In the genomic region with DNA sequence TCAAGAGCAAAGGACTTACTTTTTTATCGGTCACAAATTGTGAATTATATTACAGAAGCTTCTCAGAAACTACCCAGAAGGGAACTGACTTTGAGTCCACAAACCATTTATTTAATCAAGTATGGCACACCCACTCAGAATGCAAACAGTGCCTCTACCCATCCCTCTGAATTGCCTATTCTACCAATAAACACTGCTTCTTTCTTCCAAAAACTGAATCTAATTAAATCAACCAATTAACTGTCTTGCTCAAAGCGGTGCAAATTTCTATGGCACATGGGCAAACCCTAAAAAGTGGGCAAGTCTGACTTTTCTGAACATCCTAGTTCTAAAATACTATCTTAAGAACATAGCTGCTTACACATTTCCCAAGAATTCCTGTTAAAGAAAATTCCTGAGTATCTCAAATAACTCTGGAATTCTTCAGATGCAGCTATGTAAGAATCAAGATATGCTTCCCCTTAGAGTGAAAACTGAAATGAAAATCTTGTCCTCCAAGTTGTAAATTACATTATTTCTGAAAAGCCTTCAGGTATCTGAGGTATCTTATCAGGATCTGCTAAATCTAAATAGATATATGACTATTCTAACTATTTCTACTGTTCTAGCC, we compare ENCODE assay signal across 15 cellular contexts. TPM values are rescaled to one million over a fixed set of nuclear protein-coding genes. Genes with fewer than 3 reads are reported as not detected.
DNase-seq lines count a peak whose midpoint lies in the region; ATAC-seq and TF ChIP-seq lines count a peak whose summit lies in the region.
"Had no signal": no experiment of that assay in that cellular context is flagged by ENCODE, and none has a peak within 500 bp of the region (broad histone marks: within the 10 kb centered on the region; RNA-seq: fewer than 3 reads in every experiment).

No MANE protein-coding gene starts in this region.

- BruUV-seq in mammary epithelial cell (replicated peaks; lab: Mats Ljungman, UMichigan) = no TSS peak
- no TSS peak for BruUV-seq in MCF 10A (replicated peaks; lab: Mats Ljungman, UMichigan)

- H3K79me2 ChIP-seq in mammary epithelial cell (ENCODE audit: insufficient read depth, low read length) = peaks cover 88% of the 10 kb centered on the region

- POLR2A ChIA-PET in MCF 10A (lab: Yijun Ruan, JAX) = interaction anchor here (1.0 to 1.9 kb wide), 3 partner anchors 16 to 149 kb away, joined by 3 to 8 read pairs (median 7); a partner anchor contains a TSS
- POLR2A ChIA-PET in naive thymus-derived CD4-positive, alpha-beta T cell (lab: Charles Lee) = interaction anchor here (0.5 to 2.0 kb wide), 4 partner anchors 9 to 27 kb away, joined by 4 to 6 read pairs (median 5); no protein-coding TSS in a partner anchor

- WGBS in mammary epithelial cell (ENCODE audit: low coverage, missing lambda C conversion rate) = 94% methylated on average over 2 of the region's 2 CpGs

- peaks cover 28% of the 10 kb centered on the region for H3K4me1 Mint-ChIP-seq in MCF 10A (ENCODE audit: insufficient read depth, unreplicated experiment)
- peaks cover 74 to 76% of the 10 kb centered on the region in 2 donors for H3K4me1 Mint-ChIP-seq in immature natural killer cell
- peaks cover 30% of the 10 kb centered on the region for H3K4me1 Mint-ChIP-seq in type B pancreatic cell (ENCODE audit: unreplicated experiment)
- H3K4me1 Mint-ChIP-seq in naive thymus-derived CD4-positive, alpha-beta T cell = peaks cover 43 to 64% (median 58%) of the 10 kb centered on the region in 7 donors

- CTCF ChIA-PET in mammary epithelial cell (lab: Charles Lee; ENCODE audit: low non-redundant PET) = no interaction called here
- CTCF ChIA-PET in MCF 10A (lab: Yijun Ruan, JAX) = interaction anchor here (0.6 to 1.5 kb wide), 2 partner anchors 10 to 222 kb away, joined by 3 to 6 read pairs; no protein-coding TSS in a partner anchor
- CTCF ChIA-PET in naive thymus-derived CD4-positive, alpha-beta T cell (lab: Charles Lee) = no interaction called here

- H3K4me2 ChIP-seq in mammary epithelial cell (ENCODE audit: insufficient read depth, low read depth, low read length) = peak overlapping the region; percentile 69

- H3K9ac ChIP-seq in mammary epithelial cell (ENCODE audit: insufficient read depth, low read length) = no peak overlapping the region
- no peak overlapping the region for H3K9ac ChIP-seq in adipocyte (ENCODE audit: low read length)

- no peaks in the 10 kb centered on the region for H3K9me3 ChIP-seq in mammary epithelial cell (replicated peaks; ENCODE audit: insufficient read depth, low read length)
- H3K9me3 ChIP-seq in adipocyte (ENCODE audit: control insufficient read depth, low read length) = no peaks in the 10 kb centered on the region
- H3K9me3 ChIP-seq in naive thymus-derived CD4-positive, alpha-beta T cell (ENCODE audit: control insufficient read depth in 2 of 3, low read length in 3 of 3) = no peaks in the 10 kb centered on the region

- H4K20me1 ChIP-seq in mammary epithelial cell (ENCODE audit: insufficient read depth, low read length) = no peaks in the 10 kb centered on the region

- in situ Hi-C loops in mammary epithelial cell (cut with MboI; ENCODE audit: low sequenced_read_pairs in 2 of 2) = no loop called here

- H3K36me3 Mint-ChIP-seq in MCF 10A (ENCODE audit: insufficient read depth, unreplicated experiment) (no peaks in the 10 kb centered on the region), immature natural killer cell (peaks cover 0 to 3% (median 0%) of the 10 kb centered on the region in 3 donors), type B pancreatic cell (peaks cover 8% of the 10 kb centered on the region)
- peaks cover 0 to 17% (median 4%) of the 10 kb centered on the region in 5 donors for H3K36me3 Mint-ChIP-seq in naive thymus-derived CD4-positive, alpha-beta T cell

- ATAC-seq in naive thymus-derived CD4-positive, alpha-beta T cell = no peak

- intact Hi-C loops in mammary epithelial cell (cut with micrococcal nuclease) (loop anchor here (10.0 kb wide), 1 partner anchor 287 kb away; a partner anchor contains a TSS), MCF 10A (cut with micrococcal nuclease) (no loop called here)
- intact Hi-C loops in naive thymus-derived CD4-positive, alpha-beta T cell (cut with micrococcal nuclease) = loop anchor here (10.0 kb wide), 2 partner anchors 577 to 1947 kb away; a partner anchor contains a TSS

- TF ChIP-seq CTCF in mammary epithelial cell (conservative IDR thresholded peaks at IDR 0.05 in 1 of 2, IDR thresholded peaks at IDR 0.05 in 1 of 2; ENCODE audit: extremely low read depth in 1 of 2, insufficient read depth in 1 of 2, low read depth in 1 of 2, low read length in 2 of 2) (no peak), MCF 10A (IDR thresholded peaks at IDR 0.05; ENCODE audit: unreplicated experiment) (no peak), type B pancreatic cell (conservative IDR thresholded peaks at IDR 0.05) (no peak)

- dilution Hi-C loops in mammary epithelial cell (cut with HindIII; ENCODE audit: low sequenced_read_pairs) = no loop called here

- no peak overlapping the region for H2AFZ ChIP-seq in mammary epithelial cell (ENCODE audit: low read depth, low read length)

- no peak overlapping the region for H3K4me3 Mint-ChIP-seq in MCF 10A (ENCODE audit: unreplicated experiment)
- peak overlapping the region in 1 of 5 donors; percentile 18 for H3K4me3 Mint-ChIP-seq in immature natural killer cell
- H3K4me3 Mint-ChIP-seq in type B pancreatic cell = peak overlapping the region; percentile 74
- H3K4me3 Mint-ChIP-seq in naive thymus-derived CD4-positive, alpha-beta T cell = peak overlapping the region in 3 of 10 donors; percentile 40 to 89 (median 70)
- H3K4me3 Mint-ChIP-seq: memory B cell had no signal

- H3K27ac ChIP-seq in mammary epithelial cell (ENCODE audit: insufficient read depth, low read depth, low read length) = peak overlapping the region; percentile 32
- H3K27ac ChIP-seq in naive thymus-derived CD4-positive, alpha-beta T cell (ENCODE audit: low read depth, low read length) = no peak overlapping the region
- H3K27ac ChIP-seq: HL-60 had no signal

- H3K27me3 Mint-ChIP-seq in MCF 10A (ENCODE audit: insufficient read depth, unreplicated experiment) = no peaks in the 10 kb centered on the region
- H3K27me3 Mint-ChIP-seq in immature natural killer cell (ENCODE audit: low read depth in 3 of 3) = peaks cover 0 to 4% (median 4%) of the 10 kb centered on the region in 3 donors
- H3K27me3 Mint-ChIP-seq in type B pancreatic cell = no peaks in the 10 kb centered on the region
- no peaks in the 10 kb centered on the region for H3K27me3 Mint-ChIP-seq in naive thymus-derived CD4-positive, alpha-beta T cell
- H3K27me3 Mint-ChIP-seq: memory B cell had no signal

- H3K4me3 ChIP-seq in mammary epithelial cell (replicated peaks in 1 of 3; ENCODE audit: insufficient read depth in 1 of 3, low read depth in 2 of 3, low read length in 3 of 3) = no peak overlapping the region
- H3K4me3 ChIP-seq in adipocyte (ENCODE audit: low read length) = peak overlapping the region; percentile 36
- no peak overlapping the region for H3K4me3 ChIP-seq in naive thymus-derived CD4-positive, alpha-beta T cell (ENCODE audit: low read length)

- H3K4me1 ChIP-seq in mammary epithelial cell (ENCODE audit: insufficient read depth, low read length) = peaks cover 25% of the 10 kb centered on the region
- peaks cover 26% of the 10 kb centered on the region for H3K4me1 ChIP-seq in adipocyte (ENCODE audit: control insufficient read depth, insufficient read depth, low read length)
- peaks cover 15 to 16% of the 10 kb centered on the region in 2 donors for H3K4me1 ChIP-seq in naive thymus-derived CD4-positive, alpha-beta T cell (ENCODE audit: control insufficient read depth in 2 of 2, insufficient read depth in 2 of 2, low read length in 2 of 2)

- no peaks in the 10 kb centered on the region for H3K36me3 ChIP-seq in mammary epithelial cell (ENCODE audit: insufficient read depth, low read length)
- no peaks in the 10 kb centered on the region for H3K36me3 ChIP-seq in adipocyte (ENCODE audit: control insufficient read depth, insufficient read depth, low read length, severe bottlenecking)
- H3K36me3 ChIP-seq in naive thymus-derived CD4-positive, alpha-beta T cell (ENCODE audit: control insufficient read depth in 2 of 3, insufficient read depth in 3 of 3, low read length in 3 of 3) = peaks cover 0 to 4% (median 0%) of the 10 kb centered on the region in 3 experiments

- H3K9me3 Mint-ChIP-seq in MCF 10A (ENCODE audit: unreplicated experiment) = no peaks in the 10 kb centered on the region
- H3K9me3 Mint-ChIP-seq in immature natural killer cell = no peaks in the 10 kb centered on the region
- no peaks in the 10 kb centered on the region for H3K9me3 Mint-ChIP-seq in type B pancreatic cell
- peaks cover 0 to 1% (median 0%) of the 10 kb centered on the region in 11 donors for H3K9me3 Mint-ChIP-seq in naive thymus-derived CD4-positive, alpha-beta T cell
- H3K9me3 Mint-ChIP-seq: memory B cell had no signal

- DNase-seq in mammary epithelial cell = no peak
- no peak for DNase-seq in MCF 10A (ENCODE audit: unreplicated experiment)
- DNase-seq in adipocyte (ENCODE audit: low read depth) = peak; percentile 47
- DNase-seq in immature natural killer cell = no peak
- DNase-seq in type B pancreatic cell (ENCODE audit: extremely low spot score, unreplicated experiment) = no peak
- no peak for DNase-seq in naive thymus-derived CD4-positive, alpha-beta T cell
- DNase-seq in stimulated activated CD4-positive, alpha-beta T cell treated with anti-CD3 and anti-CD28 coated beads, Interleukin-12 subunit alpha, Interleukin-12 subunit beta, amount 100 ng/mL, for 4 hours = no peak
- no peak for DNase-seq in NCI-H2081 (lab: John Stamatoyannopoulos, UW)
- DNase-seq: 8988T; activated CD4-positive, alpha-beta T cell treated with anti-CD3 and anti-CD28 coated beads, Interleukin-2, amount 50 U/mL, for 4 hours; activated gamma-delta T cell treated with Interleukin-2 at 50 U/mL for 16 hours; DMS79 treated with DMSO at 0.1 percent for 48 hours; NCI-H774 had no signal

- H3K27me3 ChIP-seq in mammary epithelial cell (ENCODE audit: insufficient read depth, low read length) (no peaks in the 10 kb centered on the region), adipocyte (replicated peaks; ENCODE audit: control insufficient read depth, insufficient read depth, low read length) (no peaks in the 10 kb centered on the region)
- H3K27me3 ChIP-seq in naive thymus-derived CD4-positive, alpha-beta T cell (ENCODE audit: control insufficient read depth in 2 of 2, insufficient read depth in 2 of 2, low read length in 2 of 2) = no peaks in the 10 kb centered on the region

- H3K27ac Mint-ChIP-seq in MCF 10A (ENCODE audit: low read depth, unreplicated experiment) (no peak overlapping the region), immature natural killer cell (peak overlapping the region in 4 of 6 donors; percentile 15 to 68 (median 38)), type B pancreatic cell (peak overlapping the region; percentile 20)
- H3K27ac Mint-ChIP-seq in naive thymus-derived CD4-positive, alpha-beta T cell = peak overlapping the region in 2 of 9 donors; percentile 12 to 48
- H3K27ac Mint-ChIP-seq: memory B cell had no signal

RNA-seq across cellular contexts. Expression of a gene that starts 4.3 kb away (rescaled TPM):
- total RNA-seq in mammary epithelial cell = 10 to 100 TPM; 38.7 to 47.2 TPM
- polyA plus RNA-seq in mammary epithelial cell = 21.5 TPM
- 95.2 TPM for polyA minus RNA-seq in mammary epithelial cell
- 10.3 and 15.8 TPM in 2 replicates for total RNA-seq in MCF 10A (2022)
- 10 to 100 TPM; 25.2 to 35.2 (median 32.3) TPM for polyA plus RNA-seq in immature natural killer cell
- total RNA-seq in type B pancreatic cell (ENCODE audit: low replicate concordance) = 40.9 and 134 TPM in 2 replicates
- 10 to 100 TPM; 19.0 to 58.1 (median 25.7) TPM for total RNA-seq in naive thymus-derived CD4-positive, alpha-beta T cell
- 10 to 100 TPM; 11.6 to 12.7 TPM for polyA plus RNA-seq in naive thymus-derived CD4-positive, alpha-beta T cell
